ENCODE assay signal across 8 cellular contexts in genomic region chr3:32106132-32106928, GRCh38.
DNase-seq lines count a peak whose midpoint lies in the region; ATAC-seq lines count a peak whose summit lies in the region.

Gene GPD1L, plus strand, starts transcription at chr3:32106620. Its CDS starts 92 bp downstream, at chr3:32106712.

- peak; percentile 100 for ATAC-seq in GM19023 (IDR thresholded peaks at IDR 0.05; ENCODE audit: unreplicated experiment)
- peak; percentile 100 for ATAC-seq in HG03280 (IDR thresholded peaks at IDR 0.05; ENCODE audit: unreplicated experiment)

- DNase-seq in AG08395 (ENCODE audit: low spot score) (peak; percentile 97), NCI-H345 (lab: John Stamatoyannopoulos, UW) (peak; percentile 90), iris pigment epithelial cell (ENCODE audit: low read depth) (peak; percentile 95)
- peak; percentile 83 for DNase-seq in activated CD4-positive, CD25-positive, alpha-beta regulatory T cell treated with anti-CD3 and anti-CD28 coated beads, Interleukin-2, amount 50 U/mL, for 16 hours (ENCODE audit: low read depth, low spot score)
- peak; percentile 86 for DNase-seq in central memory CD4-positive, alpha-beta T cell
- peak; percentile 91 for DNase-seq in stimulated activated CD4-positive, alpha-beta T cell treated with anti-CD3 and anti-CD28 coated beads, Interleukin-12 subunit alpha, Interleukin-12 subunit beta, amount 100 ng/mL, for 24 hours (ENCODE audit: low read depth in 2 of 2)

Comparison
In these comparisons a context has a peak if more than half of its experiments do, and no peak if none do; other contexts are left out.
1. Peak in every context shown above with its lines: DNase-seq and ATAC-seq.